9 cellular contexts compared by ENCODE assay signal in the genomic region with DNA sequence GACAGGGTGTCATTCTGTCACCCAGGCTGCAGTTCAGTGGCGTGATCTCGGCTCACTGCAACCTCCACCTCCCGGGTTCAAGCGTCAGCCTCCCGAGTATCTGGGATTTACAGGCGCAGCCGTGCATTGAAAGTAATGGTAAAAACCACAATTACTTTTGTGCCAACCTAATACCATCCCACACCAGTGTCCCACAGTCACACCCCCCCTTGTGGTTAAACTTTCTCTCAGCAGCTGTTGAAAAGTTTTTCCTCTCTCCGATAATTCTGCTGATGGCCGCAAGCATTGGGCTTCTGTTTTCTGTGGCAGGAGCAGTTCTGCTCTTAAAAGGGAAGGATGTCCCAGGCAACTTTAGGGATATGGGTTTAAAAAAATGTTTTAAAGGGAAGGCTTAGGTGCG. TPM values are rescaled to one million over a fixed set of nuclear protein-coding genes. Genes with fewer than 3 reads are reported as not detected.
DNase-seq lines count a peak whose midpoint lies in the region; ATAC-seq, FAIRE-seq and TF ChIP-seq lines count a peak whose summit lies in the region.
"Had no signal": no experiment of that assay in that cellular context is flagged by ENCODE, and none has a peak within 500 bp of the region (broad histone marks: within the 10 kb centered on the region; RNA-seq: fewer than 3 reads in every experiment).

No MANE protein-coding gene starts in this region.

- TF ChIP-seq CTCF in K562 (IDR thresholded peaks at IDR 0.05 in 2 of 3, conservative IDR thresholded peaks at IDR 0.05 in 1 of 3; ENCODE audit: insufficient read depth in 2 of 3, low read depth in 1 of 3, low read length in 3 of 3) (peak; percentile 74 to 81 (median 75)), lung (IDR thresholded peaks at IDR 0.05; ENCODE audit: control extremely low read depth, extremely low read depth) (peak; percentile 17)

- H3K4me2 ChIP-seq in K562 (ENCODE audit: insufficient read depth, low read length): no peak overlapping the region

- POLR2A ChIA-PET in K562 (lab: Yijun Ruan, JAX): interaction anchor here (0.7 to 1.5 kb wide), 5 partner anchors 10 to 143 kb away, joined by 3 to 5 read pairs (median 3); no protein-coding TSS in a partner anchor

- TF ChIP-seq POLR2A in K562 (conservative IDR thresholded peaks at IDR 0.05): no peak

- TF ChIP-seq RAD21 in K562 (CRISPR knock-in tag; conservative IDR thresholded peaks at IDR 0.05 in 1 of 2, IDR thresholded peaks at IDR 0.05 in 1 of 2): peak; percentile 44 to 71; a peak in 3 of 4 replicates

- FAIRE-seq in K562 (lab: Jason Lieb, UNC): peak; percentile 80

- H3K4me3 ChIP-seq in MG63 (no peak overlapping the region), K562 (no peak overlapping the region), lung (no peak overlapping the region)
- H3K4me3 ChIP-seq: skin epidermis had no signal

- H3K27ac ChIP-seq in K562 (ENCODE audit: extremely low read depth, low read depth, low read length) (no peak overlapping the region), lung (ENCODE audit: low read depth in 1 of 2, low read length in 1 of 2) (no peak overlapping the region)
- H3K27ac ChIP-seq: skin epidermis had no signal

- DNase-seq in ELF-1 (ENCODE audit: low read depth, low spot score): peak; percentile 51
- peak; percentile 9 for DNase-seq in MG63
- peak in 2 of 4 experiments; percentile 51 to 62 for DNase-seq in K562 (ENCODE audit: extremely low read depth in 1 of 4, low spot score in 3 of 4)
- DNase-seq in lung (ENCODE audit: low spot score): no peak
- DNase-seq in iPS-NIHi7 (ENCODE audit: extremely low spot score): no peak

- in situ Hi-C loops in K562 (cut with MboI): loop anchor here (5.0 to 10.0 kb wide), 2 partner anchors 136 to 328 kb away; no protein-coding TSS in a partner anchor

- no peaks in the 10 kb centered on the region for H3K27me3 ChIP-seq in MG63
- H3K27me3 ChIP-seq in K562 (ENCODE audit: control insufficient read depth in 2 of 2, insufficient read depth in 2 of 2, low read length in 2 of 2): no peaks in the 10 kb centered on the region; a peak in 1 of 5 replicates
- no peaks in the 10 kb centered on the region for H3K27me3 ChIP-seq in lung (ENCODE audit: control insufficient read depth, insufficient read depth)

- peak; percentile 39 for ATAC-seq in K562
- no peak for ATAC-seq in lung (ENCODE audit: insufficient read depth, low FRiP score)
- no peak for ATAC-seq in HG03378 (IDR thresholded peaks at IDR 0.05; ENCODE audit: unreplicated experiment)
- ATAC-seq in HG03135 (IDR thresholded peaks at IDR 0.05; ENCODE audit: unreplicated experiment): no peak
- ATAC-seq in GM18907 (IDR thresholded peaks at IDR 0.05; ENCODE audit: unreplicated experiment): no peak

- no peak for TF ChIP-seq EP300 in K562 (IDR thresholded peaks at IDR 0.05; ENCODE audit: low read length)

- 13% methylated on average over 10 of the region's 10 CpGs for WGBS in K562 (ENCODE audit: insufficient coverage, low coverage, missing lambda C conversion rate)
- WGBS in lung, 2 donors: 28 to 49% methylated on average over 10 of the region's 10 CpGs

- H3K36me3 ChIP-seq in MG63 (no peaks in the 10 kb centered on the region), K562 (ENCODE audit: control insufficient read depth, insufficient read depth, low read length) (no peaks in the 10 kb centered on the region), lung (ENCODE audit: control insufficient read depth in 2 of 2, insufficient read depth in 2 of 2, low read length in 2 of 2) (no peaks in the 10 kb centered on the region)

- intact Hi-C loops in K562 (cut with micrococcal nuclease): loop anchor here (1.0 to 2.0 kb wide), 2 partner anchors 135 to 336 kb away; no protein-coding TSS in a partner anchor

- H3K79me2 ChIP-seq in K562 (ENCODE audit: control insufficient read depth, insufficient read depth, low read length): no peaks in the 10 kb centered on the region

- CTCF ChIA-PET in K562 (lab: Yijun Ruan, JAX; ENCODE audit: low intra/inter-chr PET ratio): interaction anchor here (0.6 to 1.5 kb wide), 7 partner anchors 84 to 198 kb away, joined by 3 to 5 read pairs (median 3); no protein-coding TSS in a partner anchor

- no peaks in the 10 kb centered on the region for H3K9me3 ChIP-seq in MG63
- H3K9me3 ChIP-seq in K562 (replicated peaks; ENCODE audit: control insufficient read depth, insufficient read depth, low read depth, low read length): no peaks in the 10 kb centered on the region
- H3K9me3 ChIP-seq in lung (ENCODE audit: control insufficient read depth in 2 of 2, insufficient read depth in 1 of 2, low read length in 1 of 2): no peaks in the 10 kb centered on the region

- no peak overlapping the region for H2AFZ ChIP-seq in K562 (ENCODE audit: low read depth, low read length)

- H4K20me1 ChIP-seq in K562 (replicated peaks; ENCODE audit: control insufficient read depth, insufficient read depth, low read length): no peaks in the 10 kb centered on the region

- H3K9ac ChIP-seq in K562 (ENCODE audit: insufficient read depth in 1 of 2, low read depth in 2 of 2, low read length in 2 of 2): no peak overlapping the region

- no peaks in the 10 kb centered on the region for H3K9me1 ChIP-seq in K562 (ENCODE audit: control insufficient read depth, insufficient read depth, low read length)

- H3K4me1 ChIP-seq in K562 (replicated peaks in 1 of 2; ENCODE audit: control insufficient read depth in 2 of 2, insufficient read depth in 2 of 2, low read length in 2 of 2) (peaks cover 3 to 14% of the 10 kb centered on the region in 2 experiments; a peak in 4 of 5 replicates), lung (ENCODE audit: control insufficient read depth in 2 of 2, insufficient read depth in 2 of 2, low read length in 2 of 2) (no peaks in the 10 kb centered on the region)

- BruUV-seq in K562 (replicated peaks; lab: Mats Ljungman, UMichigan): no TSS peak

RNA-seq across cellular contexts. Expression of a gene that starts 6.6 kb away (rescaled TPM):
- total RNA-seq in MG63 (2014; rRNA removed; shearing (Covaris generic); ENCODE audit: low replicate concordance): 0.20 TPM in 1 of 2 replicates, not detected in the other
- total RNA-seq in K562 (2011; cell fraction: chromatin; rRNA removed; ENCODE audit: low replicate concordance): 1.1 and 2.4 TPM in 2 replicates
- 0.39 and 1.8 TPM in 2 replicates for total RNA-seq in K562 (2011; cell fraction: nucleolus; rRNA removed)
- 1.1 and 1.5 TPM in 2 replicates for total RNA-seq in K562 (2011; cell fraction: nucleoplasm; rRNA removed)
- 0.29 and 0.45 TPM in 2 replicates for total RNA-seq in K562 (2014; rRNA removed)
- total RNA-seq in K562 (2014; rRNA removed; fragmentation: Illumina TruSeq; extraction: Trizol): 0.15 TPM in 1 of 2 replicates, not detected in the other
- 0.11 and 0.23 TPM in 2 replicates for total RNA-seq in K562 (2015; rRNA removed; fragmentation: Illumina TruSeq; extraction: Trizol)
- 0.29 and 0.58 TPM in 2 replicates for total RNA-seq in K562 (2021)
- 0.24 and 0.65 TPM in 2 replicates for polyA plus RNA-seq in K562 (2011; rRNA removed)
- polyA plus RNA-seq in K562 (2011; cell fraction: cytosol; rRNA removed): 0.19 and 0.57 TPM in 2 replicates
- 0.18 and 0.64 TPM in 2 replicates for polyA plus RNA-seq in K562 (2011; cell fraction: nucleus; rRNA removed)
- polyA plus RNA-seq in K562 (2012): 0.68 and 0.76 TPM in 2 replicates
- 0.40 and 0.47 TPM in 2 replicates for polyA plus RNA-seq in K562 (2014; fragmentation: Illumina TruSeq; extraction: Trizol)
- under 1 TPM; 0.24 to 0.25 TPM for polyA plus RNA-seq in K562 (2014; fragmentation: Nextera tagmentation; extraction: Ambion mirVana)
- polyA plus RNA-seq in K562 (2014; rRNA removed): 0.24 and 0.78 TPM in 2 replicates
- 0.53 TPM in 1 of 2 replicates, not detected in the other for polyA minus RNA-seq in K562 (2011; rRNA and poly(A)+ RNA removed)
- not detected in 2 replicates for polyA minus RNA-seq in K562 (2011; cell fraction: cytosol; rRNA and poly(A)+ RNA removed)
- polyA minus RNA-seq in K562 (2011; cell fraction: nucleus; rRNA and poly(A)+ RNA removed): 0.54 TPM in 1 of 2 replicates, not detected in the other
- 10 to 100 TPM; 11.2 to 37.9 TPM for total RNA-seq in lung
- 100 to 1,000 TPM in 1 of 2 donors, 10 to 100 TPM in 1; 19.5 to 110 TPM for polyA plus RNA-seq in lung

RNA-seq across cellular contexts. Expression of a gene that starts 29.0 kb away (rescaled TPM):
- 300 and 364 TPM in 2 replicates for total RNA-seq in MG63 (2014; rRNA removed; shearing (Covaris generic); ENCODE audit: low replicate concordance)
- total RNA-seq in K562 (2011; cell fraction: chromatin; rRNA removed; ENCODE audit: low replicate concordance): 135 and 180 TPM in 2 replicates
- total RNA-seq in K562 (2011; cell fraction: nucleolus; rRNA removed): 102 and 103 TPM in 2 replicates
- 156 and 188 TPM in 2 replicates for total RNA-seq in K562 (2011; cell fraction: nucleoplasm; rRNA removed)
- total RNA-seq in K562 (2014; rRNA removed) (315 and 338 TPM in 2 replicates), K562 (2014; rRNA removed; fragmentation: Illumina TruSeq; extraction: Trizol) (262 and 319 TPM in 2 replicates), K562 (2015; rRNA removed; fragmentation: Illumina TruSeq; extraction: Trizol) (350 and 354 TPM in 2 replicates), K562 (2021) (408 and 416 TPM in 2 replicates), lung (100 to 1,000 TPM; 228 to 250 TPM)
- polyA plus RNA-seq in K562 (2011; rRNA removed) (346 and 435 TPM in 2 replicates), K562 (2014; fragmentation: Illumina TruSeq; extraction: Trizol) (319 and 334 TPM in 2 replicates), K562 (2014; fragmentation: Nextera tagmentation; extraction: Ambion mirVana) (10 to 100 TPM; 11.0 to 15.9 TPM), K562 (2014; rRNA removed) (369 and 425 TPM in 2 replicates), lung (100 to 1,000 TPM; 125 to 217 TPM)
- 391 and 403 TPM in 2 replicates for polyA plus RNA-seq in K562 (2011; cell fraction: cytosol; rRNA removed)
- 160 and 185 TPM in 2 replicates for polyA plus RNA-seq in K562 (2011; cell fraction: nucleus; rRNA removed)
- polyA plus RNA-seq in K562 (2012): 372 and 407 TPM in 2 replicates
- polyA minus RNA-seq in K562 (2011; rRNA and poly(A)+ RNA removed): 295 and 304 TPM in 2 replicates
- 159 and 193 TPM in 2 replicates for polyA minus RNA-seq in K562 (2011; cell fraction: cytosol; rRNA and poly(A)+ RNA removed)
- polyA minus RNA-seq in K562 (2011; cell fraction: nucleus; rRNA and poly(A)+ RNA removed): 95.7 and 151 TPM in 2 replicates

RNA-seq across cellular contexts. Expression of a gene that starts 51.0 kb away (rescaled TPM):
- total RNA-seq in MG63 (2014; rRNA removed; shearing (Covaris generic); ENCODE audit: low replicate concordance): 17.3 and 27.4 TPM in 2 replicates
- 39.7 and 82.7 TPM in 2 replicates for total RNA-seq in K562 (2011; cell fraction: chromatin; rRNA removed; ENCODE audit: low replicate concordance)
- total RNA-seq in K562 (2011; cell fraction: nucleolus; rRNA removed): 54.0 and 64.9 TPM in 2 replicates
- 37.6 and 46.7 TPM in 2 replicates for total RNA-seq in K562 (2011; cell fraction: nucleoplasm; rRNA removed)
- 93.6 and 123 TPM in 2 replicates for total RNA-seq in K562 (2014; rRNA removed)
- 96.6 and 99.8 TPM in 2 replicates for total RNA-seq in K562 (2014; rRNA removed; fragmentation: Illumina TruSeq; extraction: Trizol)
- total RNA-seq in K562 (2015; rRNA removed; fragmentation: Illumina TruSeq; extraction: Trizol): 122 and 126 TPM in 2 replicates
- 102 and 104 TPM in 2 replicates for total RNA-seq in K562 (2021)
- 78.2 and 109 TPM in 2 replicates for polyA plus RNA-seq in K562 (2011; rRNA removed)
- 62.5 and 86.6 TPM in 2 replicates for polyA plus RNA-seq in K562 (2011; cell fraction: cytosol; rRNA removed)
- 21.3 and 32.9 TPM in 2 replicates for polyA plus RNA-seq in K562 (2011; cell fraction: nucleus; rRNA removed)
- 86.3 and 99.6 TPM in 2 replicates for polyA plus RNA-seq in K562 (2012)
- polyA plus RNA-seq in K562 (2014; fragmentation: Illumina TruSeq; extraction: Trizol): 156 and 161 TPM in 2 replicates
- polyA plus RNA-seq in K562 (2014; fragmentation: Nextera tagmentation; extraction: Ambion mirVana): 10 to 100 TPM; 32.5 to 55.6 TPM
- 112 and 124 TPM in 2 replicates for polyA plus RNA-seq in K562 (2014; rRNA removed)
- 85.5 and 125 TPM in 2 replicates for polyA minus RNA-seq in K562 (2011; rRNA and poly(A)+ RNA removed)
- 72.1 and 79.1 TPM in 2 replicates for polyA minus RNA-seq in K562 (2011; cell fraction: cytosol; rRNA and poly(A)+ RNA removed)
- polyA minus RNA-seq in K562 (2011; cell fraction: nucleus; rRNA and poly(A)+ RNA removed): 22.2 and 22.7 TPM in 2 replicates
- total RNA-seq in lung: 10 to 100 TPM; 14.5 to 23.8 TPM
- 10 to 100 TPM; 20.5 to 22.0 TPM for polyA plus RNA-seq in lung

Comparison
In these comparisons a context has a peak if more than half of its experiments do, and no peak if none do; other contexts are left out.
1. DNase-seq: peak in ELF-1 (single experiment) and MG63 (single experiment); none in lung (single experiment) and iPS-NIHi7 (single experiment).